ENCODE assay signal across 30 cellular contexts in genomic region chr13:19266979-19267378, GRCh38.
"Had no signal": no experiment of that assay in that cellular context is flagged by ENCODE, and none has a peak within 500 bp of the region (broad histone marks: within the 10 kb centered on the region; RNA-seq: fewer than 3 reads in every experiment).

No MANE protein-coding gene starts in this region.

- H3K9me3 ChIP-seq: gastroesophageal sphincter, left lung, prostate gland, right atrium auricular region, suprapubic skin, transverse colon, upper lobe of right lung, uterus had no signal

- H3K4me3 ChIP-seq: dorsolateral prefrontal cortex, gastroesophageal sphincter, heart right ventricle, left lung, prostate gland, right atrium auricular region, smooth muscle cell, suprapubic skin, transverse colon, upper lobe of right lung, uterus had no signal

- DNase-seq: dorsolateral prefrontal cortex; effector CD4-positive, alpha-beta T cell; foreskin fibroblast; glutamatergic neuron; heart right ventricle; hippocampal formation; left cardiac atrium; left lung; mesendoderm; midbrain; naive thymus-derived CD8-positive, alpha-beta T cell; nephron progenitor cell; nucleus accumbens; stimulated activated CD4-positive, alpha-beta T cell treated with anti-CD3 and anti-CD28 coated beads, Interleukin-12 subunit alpha, Interleukin-12 subunit beta, amount 100 ng/mL, for 4 hours; stimulated activated CD4-positive, alpha-beta T cell treated with anti-CD3 and anti-CD28 coated beads, Interleukin-1b, Interleukin-23, amount 100 ng/mL, for 48 hours; stimulated activated CD4-positive, alpha-beta T cell treated with anti-CD3 and anti-CD28 coated beads, Interleukin-4, amount 100 ng/mL, for 1 hour; stimulated activated CD8-positive, alpha-beta memory T cell treated with anti-CD3 and anti-CD28 coated beads, Interleukin-4, amount 100 ng/mL, for 48 hours; stimulated activated naive CD4-positive, alpha-beta T cell; stimulated activated naive CD8-positive, alpha-beta T cell treated with anti-CD3 and anti-CD28 coated beads, Interleukin-15, amount 100 ng/mL, for 72 hours; transverse colon; upper lobe of right lung; uterus had no signal

- H3K36me3 ChIP-seq: gastroesophageal sphincter, heart right ventricle, left lung, prostate gland, right atrium auricular region, suprapubic skin, transverse colon, upper lobe of right lung, uterus had no signal

- ATAC-seq: esophagus mucosa; gastroesophageal sphincter; heart right ventricle; left cardiac atrium; left lung; naive thymus-derived CD8-positive, alpha-beta T cell; sciatic nerve; stimulated activated naive CD8-positive, alpha-beta T cell treated with anti-CD3 and anti-CD28 coated beads, Interleukin-15, amount 100 ng/mL, for 72 hours; upper lobe of right lung had no signal

- H3K27ac ChIP-seq: dorsolateral prefrontal cortex, epithelial cell of prostate, gastroesophageal sphincter, heart right ventricle, left lung, prostate gland, right atrium auricular region, suprapubic skin, transverse colon, upper lobe of right lung, uterus had no signal
